ENCODE assay signal across 8 cellular contexts in the genomic region with DNA sequence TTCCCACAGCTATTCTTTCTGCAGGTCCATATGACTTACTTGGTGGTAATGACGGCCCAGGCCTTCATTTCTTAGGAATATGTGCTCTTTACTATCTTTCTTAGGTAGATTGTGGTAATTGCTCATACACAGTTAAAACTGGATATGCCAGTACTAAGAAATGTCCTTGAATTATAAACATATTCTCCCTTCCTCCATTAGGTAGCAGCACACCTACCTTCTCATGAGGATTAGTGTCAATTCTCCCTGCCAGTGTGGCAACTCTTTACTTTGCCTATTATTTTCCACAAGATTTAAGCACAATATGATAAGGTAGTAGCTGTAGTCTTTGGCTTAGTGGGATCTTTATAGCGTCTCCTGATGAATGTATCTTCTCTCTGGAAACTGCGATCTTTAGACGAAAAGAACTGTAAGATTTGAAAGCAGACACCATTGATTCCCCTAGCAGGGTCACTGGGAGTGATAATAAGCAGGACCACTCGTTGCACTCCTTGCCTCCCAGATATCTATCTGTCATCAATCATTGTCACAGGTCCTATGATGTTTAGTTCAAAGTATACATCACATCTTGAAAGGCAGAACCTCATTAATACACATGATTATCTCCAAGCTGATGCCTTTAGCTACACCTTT.
DNase-seq lines count a peak whose midpoint lies in the region; ATAC-seq and TF ChIP-seq lines count a peak whose summit lies in the region.

No MANE protein-coding gene starts in this region.

- H3K36me3 Mint-ChIP-seq in activated naive CD8-positive, alpha-beta T cell treated with anti-CD3 and anti-CD28 coated beads for 36 hours, result no peaks in the 10 kb centered on the region

- no peaks in the 10 kb centered on the region for H3K4me1 Mint-ChIP-seq in activated naive CD8-positive, alpha-beta T cell treated with anti-CD3 and anti-CD28 coated beads for 36 hours

- peak; percentile 27 to 64 for DNase-seq in cardiac muscle cell (ENCODE audit: low read depth in 1 of 2, low spot score in 1 of 2)
- DNase-seq in Right ventricle myocardium inferior (ENCODE audit: missing footprints), result no peak
- peak; percentile 29 for DNase-seq in NCI-H748 treated with DMSO at 0.1 percent for 48 hours (lab: John Stamatoyannopoulos, UW)
- peak; percentile 5 for DNase-seq in globus pallidus (ENCODE audit: low spot score)
- no peak for DNase-seq in activated naive CD8-positive, alpha-beta T cell treated with anti-CD3 and anti-CD28 coated beads for 36 hours
- no peak for DNase-seq in central memory CD4-positive, alpha-beta T cell
- no peak for DNase-seq in activated T-cell treated with anti-CD3 and anti-CD28 coated beads, Interleukin-2, amount 50 U/mL, for 48 hours

- no peak for ATAC-seq in Right ventricle myocardium inferior
- ATAC-seq in HG02884 (IDR thresholded peaks at IDR 0.05; ENCODE audit: unreplicated experiment), result peak; percentile 93

- H3K27ac ChIP-seq in cardiac muscle cell, result no peak overlapping the region

- no peaks in the 10 kb centered on the region for H3K4me1 ChIP-seq in cardiac muscle cell (ENCODE audit: low read depth)

- H3K4me3 ChIP-seq in cardiac muscle cell, result no peak overlapping the region

- no peak overlapping the region for H3K27ac Mint-ChIP-seq in activated naive CD8-positive, alpha-beta T cell treated with anti-CD3 and anti-CD28 coated beads for 36 hours

- H3K36me3 ChIP-seq in cardiac muscle cell, result no peaks in the 10 kb centered on the region

- H3K27me3 ChIP-seq in cardiac muscle cell, result peaks cover 62% of the 10 kb centered on the region

- intact Hi-C loops in Right ventricle myocardium inferior (cut with DNase I), result no loop called here

- H3K4me3 Mint-ChIP-seq in activated naive CD8-positive, alpha-beta T cell treated with anti-CD3 and anti-CD28 coated beads for 36 hours, result no peak overlapping the region

- no peaks in the 10 kb centered on the region for H3K27me3 Mint-ChIP-seq in activated naive CD8-positive, alpha-beta T cell treated with anti-CD3 and anti-CD28 coated beads for 36 hours

- H3K9me3 ChIP-seq in cardiac muscle cell (ENCODE audit: low read depth), result no peaks in the 10 kb centered on the region

- peaks cover 2% of the 10 kb centered on the region for H3K9me3 Mint-ChIP-seq in activated naive CD8-positive, alpha-beta T cell treated with anti-CD3 and anti-CD28 coated beads for 36 hours

- peak; percentile 66 for TF ChIP-seq CTCF in cardiac muscle cell (IDR thresholded peaks at IDR 0.05; ENCODE audit: low read depth, low read length)

Comparison
In these comparisons a context has a peak if more than half of its experiments do, and no peak if none do; other contexts are left out.
1. DNase-seq: peak in cardiac muscle cell (2 of 2), NCI-H748 treated with DMSO at 0.1 percent for 48 hours (single experiment) and globus pallidus (single experiment); none in Right ventricle myocardium inferior (single experiment), activated naive CD8-positive, alpha-beta T cell treated with anti-CD3 and anti-CD28 coated beads for 36 hours (single experiment), central memory CD4-positive, alpha-beta T cell (single experiment) and activated T-cell treated with anti-CD3 and anti-CD28 coated beads, Interleukin-2, amount 50 U/mL, for 48 hours (0 of 2).